Comparison of ENCODE assay signal across 25 cellular contexts in the genomic region with DNA sequence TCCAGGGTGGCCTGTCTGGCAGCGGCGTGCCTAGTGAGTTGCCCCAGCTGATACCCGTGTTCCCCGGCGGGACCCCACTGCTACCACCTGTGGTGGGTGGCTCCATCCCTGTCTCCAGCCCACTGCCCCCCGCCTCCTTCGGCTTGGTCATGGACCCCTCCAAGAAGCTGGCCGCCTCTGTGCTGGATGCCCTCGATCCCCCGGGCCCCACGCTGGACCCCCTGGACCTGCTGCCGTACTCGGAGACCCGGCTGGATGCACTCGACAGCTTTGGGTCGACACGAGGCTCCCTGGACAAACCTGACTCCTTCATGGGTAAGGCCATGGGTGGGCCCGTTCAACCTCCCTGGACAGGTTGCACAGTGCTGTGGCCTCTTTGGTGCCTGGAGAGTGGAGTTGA.
"Had no signal": no experiment of that assay in that cellular context is flagged by ENCODE, and none has a peak within 500 bp of the region (broad histone marks: within the 10 kb centered on the region; RNA-seq: fewer than 3 reads in every experiment).

No MANE protein-coding gene starts in this region.

- H2AFZ ChIP-seq: hepatocyte had no signal

- H3K4me1 ChIP-seq: tibial nerve, uterus had no signal

- H3K9me3 ChIP-seq: heart right ventricle, left ventricle myocardium inferior, mucosa of descending colon, ovary, right atrium auricular region, spleen, tibial nerve, uterus had no signal

- H3K36me3 ChIP-seq: ovary, uterus had no signal

- H3K27ac ChIP-seq: heart right ventricle, hepatocyte, left ventricle myocardium inferior, ovary, right atrium auricular region, uterus had no signal

- H3K27ac Mint-ChIP-seq: nephron; stimulated activated memory B cell treated with anti-CD40 and anti-IgM and Interleukin-4, amounts not matched to agents 10 μg/mL and 1 μg/mL and 100 μg/mL, for 72 hours; type B pancreatic cell had no signal

- H3K9me3 Mint-ChIP-seq: naive thymus-derived CD8-positive, alpha-beta T cell; nephron; neural crest cell; stimulated activated memory B cell treated with anti-CD40 and anti-IgM and Interleukin-4, amounts not matched to agents 10 μg/mL and 1 μg/mL and 100 μg/mL, for 72 hours; stimulated activated naive CD8-positive, alpha-beta T cell treated with anti-CD3 and anti-CD28 coated beads, Interleukin-15, amount 100 ng/mL, for 72 hours; type B pancreatic cell had no signal

- H3K27me3 Mint-ChIP-seq: naive thymus-derived CD8-positive, alpha-beta T cell; progenitor cell of endocrine pancreas; stimulated activated memory B cell treated with anti-CD40 and anti-IgM and Interleukin-4, amounts not matched to agents 10 μg/mL and 1 μg/mL and 100 μg/mL, for 72 hours; stimulated activated naive CD8-positive, alpha-beta T cell treated with anti-CD3 and anti-CD28 coated beads, Interleukin-15, amount 100 ng/mL, for 72 hours; type B pancreatic cell had no signal

- ATAC-seq: mucosa of descending colon; naive thymus-derived CD8-positive, alpha-beta T cell; sciatic nerve; stimulated activated memory B cell treated with anti-CD40 and anti-IgM and Interleukin-4, amounts not matched to agents 10 μg/mL and 1 μg/mL and 100 μg/mL, for 72 hours; stimulated activated naive CD8-positive, alpha-beta T cell treated with anti-CD3 and anti-CD28 coated beads, Interleukin-15, amount 100 ng/mL, for 72 hours had no signal

- H3K4me2 ChIP-seq: hepatocyte had no signal

- H3K4me1 Mint-ChIP-seq: nephron; neural crest cell; stimulated activated memory B cell treated with anti-CD40 and anti-IgM and Interleukin-4, amounts not matched to agents 10 μg/mL and 1 μg/mL and 100 μg/mL, for 72 hours had no signal

- FAIRE-seq: small intestine had no signal

- H3K4me3 ChIP-seq: heart right ventricle, hepatocyte, left ventricle myocardium inferior, lung, mucosa of descending colon, ovary, right atrium auricular region, spleen, tibial nerve, uterus had no signal

- H3K79me2 ChIP-seq: hepatocyte had no signal

- H3K4me3 Mint-ChIP-seq: naive thymus-derived CD8-positive, alpha-beta T cell; nephron; neural crest cell; stimulated activated memory B cell treated with anti-CD40 and anti-IgM and Interleukin-4, amounts not matched to agents 10 μg/mL and 1 μg/mL and 100 μg/mL, for 72 hours; stimulated activated naive CD8-positive, alpha-beta T cell treated with anti-CD3 and anti-CD28 coated beads, Interleukin-15, amount 100 ng/mL, for 72 hours; type B pancreatic cell had no signal

- H3K27me3 ChIP-seq: heart right ventricle, hepatocyte, ovary, right atrium auricular region, spleen, tibial nerve, uterus had no signal

- DNase-seq: heart right ventricle; islet precursor cell; left ventricle myocardium inferior; midbrain; mucosa of descending colon; naive thymus-derived CD8-positive, alpha-beta T cell; nucleus accumbens; ovary; small intestine; spleen; stimulated activated CD4-positive, alpha-beta T cell treated with anti-CD3 and anti-CD28 coated beads, Interleukin-4, amount 100 ng/mL, for 24 hours; stimulated activated CD8-positive, alpha-beta memory T cell treated with anti-CD3 and anti-CD28 coated beads, Interleukin-4, amount 100 ng/mL, for 48 hours; stimulated activated naive CD4-positive, alpha-beta T cell treated with Interleukin-2 at 50 U/mL for 16 hours; stimulated activated naive CD8-positive, alpha-beta T cell treated with anti-CD3 and anti-CD28 coated beads, Interleukin-15, amount 100 ng/mL, for 72 hours; uterus had no signal
